ENCODE assay signal across 20 cellular contexts in the genomic region with DNA sequence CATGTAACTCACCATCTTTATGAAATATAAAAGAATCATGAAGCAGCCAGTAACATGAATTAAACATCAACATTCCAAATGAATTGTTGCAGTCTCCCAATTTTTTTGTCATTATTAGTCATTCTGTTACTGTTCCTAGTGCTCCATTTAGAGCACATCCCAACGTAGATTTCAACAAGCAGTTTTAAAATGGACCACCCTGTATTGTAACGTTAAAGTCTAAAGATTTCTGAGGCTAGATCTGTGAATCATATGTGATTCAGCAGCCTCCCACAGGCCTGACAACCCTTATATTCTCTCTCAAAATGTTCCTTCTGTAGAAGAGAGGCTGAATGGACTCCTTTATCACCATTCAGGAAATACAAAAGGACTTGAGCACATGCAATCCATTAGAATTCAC.
DNase-seq lines count a peak whose midpoint lies in the region; ATAC-seq and TF ChIP-seq lines count a peak whose summit lies in the region.
"Had no signal": no experiment of that assay in that cellular context is flagged by ENCODE, and none has a peak within 500 bp of the region (broad histone marks: within the 10 kb centered on the region; RNA-seq: fewer than 3 reads in every experiment).

No MANE protein-coding gene starts in this region.

- no peaks in the 10 kb centered on the region for H3K36me3 ChIP-seq in SJSA1
- H3K36me3 ChIP-seq: upper lobe of right lung had no signal

- H3K4me3 ChIP-seq in SJSA1: no peak overlapping the region
- H3K4me3 ChIP-seq in fibroblast of mammary gland (ENCODE audit: control insufficient read depth, low read depth, low read length): no peak overlapping the region
- H3K4me3 ChIP-seq: coronary artery, upper lobe of right lung had no signal

- peaks cover 18% of the 10 kb centered on the region for H3K4me1 ChIP-seq in SJSA1 (replicated peaks)
- H3K4me1 ChIP-seq: upper lobe of right lung had no signal

- peak; percentile 25 for DNase-seq in NCI-H2227 treated with DMSO at 0.1 percent for 48 hours (lab: John Stamatoyannopoulos, UW)
- DNase-seq in NCI-H2227 (lab: John Stamatoyannopoulos, UW; ENCODE audit: unreplicated experiment): no peak
- peak in 1 of 2 experiments; percentile 72 for DNase-seq in SJSA1 (ENCODE audit: low read depth in 1 of 2, low spot score in 2 of 2)
- DNase-seq in fibroblast of mammary gland (ENCODE audit: low read depth): peak; percentile 85
- peak; percentile 77 for DNase-seq in stromal cell of bone marrow (ENCODE audit: low read depth)
- no peak for DNase-seq in NCI-H2171 (lab: John Stamatoyannopoulos, UW)
- no peak for DNase-seq in iPS-NIHi11 (ENCODE audit: low spot score)
- DNase-seq: activated CD4-positive, alpha-beta T cell treated with anti-CD3 and anti-CD28 coated beads for 48 hours; activated naive CD8-positive, alpha-beta T cell treated with anti-CD3 and anti-CD28 coated beads, Interleukin-2, amount 50 U/mL, for 24 hours; activated T-cell treated with anti-CD3 and anti-CD28 coated beads, Interleukin-2, amount 50 U/mL, for 1 hour; CD8-positive, alpha-beta memory T cell; GDM1; NCI-H2081; stimulated activated CD4-positive, alpha-beta T cell treated with anti-CD3 and anti-CD28 coated beads, Interleukin-4, amount 100 ng/mL, for 24 hours; T-helper 9 cell; upper lobe of right lung had no signal

- no peak for TF ChIP-seq CTCF in fibroblast of mammary gland (conservative IDR thresholded peaks at IDR 0.05; ENCODE audit: control insufficient read depth, insufficient read depth, low read depth, low read length)

- no peak for ATAC-seq in HG03521 (IDR thresholded peaks at IDR 0.05; ENCODE audit: unreplicated experiment)
- ATAC-seq: activated naive CD8-positive, alpha-beta T cell treated with anti-CD3 and anti-CD28 coated beads, Interleukin-2, amount 50 U/mL, for 24 hours; sciatic nerve; upper lobe of right lung had no signal

- H3K27ac ChIP-seq in SJSA1: peak overlapping the region; percentile 65
- H3K27ac ChIP-seq: 22Rv1, coronary artery, upper lobe of right lung had no signal

- no peaks in the 10 kb centered on the region for H3K27me3 ChIP-seq in SJSA1 (replicated peaks)
- H3K27me3 ChIP-seq: upper lobe of right lung had no signal

- no peaks in the 10 kb centered on the region for H3K9me3 ChIP-seq in SJSA1 (replicated peaks)
- H3K9me3 ChIP-seq: upper lobe of right lung had no signal

Comparison
In these comparisons a context has a peak if more than half of its experiments do, and no peak if none do; other contexts are left out.
1. DNase-seq: peak in NCI-H2227 treated with DMSO at 0.1 percent for 48 hours (single experiment), fibroblast of mammary gland (single experiment) and stromal cell of bone marrow (single experiment); none in NCI-H2227 (single experiment), NCI-H2171 (single experiment) and iPS-NIHi11 (single experiment).